ENCODE assay signal across 29 cellular contexts in the genomic region with DNA sequence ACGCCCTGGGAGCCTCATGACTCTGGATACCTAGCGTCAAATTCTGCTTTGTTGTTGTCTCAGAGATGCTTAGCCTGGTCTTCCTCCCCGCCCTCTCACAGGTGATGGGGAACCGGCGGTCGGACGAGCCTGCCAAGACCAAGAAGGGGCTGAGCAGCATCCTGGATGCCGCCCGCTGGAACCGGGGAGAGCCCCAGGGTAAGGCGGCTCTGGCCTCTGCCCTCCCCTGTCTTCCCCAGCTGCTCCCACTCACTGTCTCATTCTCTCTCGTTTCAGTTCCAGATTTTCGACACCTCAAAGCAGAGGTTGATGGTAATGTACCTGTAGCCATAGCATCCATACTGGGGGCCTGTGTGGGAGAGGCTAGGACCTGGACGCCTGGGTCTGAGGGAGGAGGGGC. TPM values are rescaled to one million over a fixed set of nuclear protein-coding genes. Genes with fewer than 3 reads are reported as not detected.
A peak's percentile ranks its signal among the peaks of the same experiment; 100 is the strongest.
DNase-seq lines count a peak whose midpoint lies in the region; ATAC-seq and TF ChIP-seq lines count a peak whose summit lies in the region.
"Had no signal": no experiment of that assay in that cellular context is flagged by ENCODE, and none has a peak within 500 bp of the region (broad histone marks: within the 10 kb centered on the region; RNA-seq: fewer than 3 reads in every experiment).

No MANE protein-coding gene starts in this region.

- peaks cover 82% of the 10 kb centered on the region for H3K36me3 ChIP-seq in BLaER1
- H3K36me3 ChIP-seq in CD8-positive, alpha-beta T cell (ENCODE audit: insufficient read depth, low read length), result peaks cover 68% of the 10 kb centered on the region

- H3K9me3 Mint-ChIP-seq in CD8-positive, alpha-beta T cell, result no peaks in the 10 kb centered on the region
- H3K9me3 Mint-ChIP-seq in activated CD8-positive, alpha-beta T cell treated with anti-CD3 and anti-CD28 coated beads, Interleukin-2, amount 10 ng/mL, durations not matched to agents 7 days and 5 days (ENCODE audit: insufficient read depth), result no peaks in the 10 kb centered on the region
- H3K9me3 Mint-ChIP-seq in memory B cell, result no peaks in the 10 kb centered on the region
- H3K9me3 Mint-ChIP-seq: activated T-helper 2 cell treated with anti-CD3 and anti-CD28 coated beads, Interferon-gamma antibody, Interleukin-2, Interleukin-4, amounts not matched to agents 10 μg/mL and 5 μg/mL and 100 μg/mL, durations not matched to agents 14 hours and 24 hours and 36 hours; endodermal cell; mesothelial cell of epicardium; nephron had no signal

- H3K27ac ChIP-seq in BLaER1, result peak overlapping the region; percentile 30; the same call in 1 of the 2 replicates
- H3K27ac ChIP-seq in CD8-positive, alpha-beta T cell (ENCODE audit: low read depth, low read length), result peak overlapping the region; percentile 37
- H3K27ac ChIP-seq: coronary artery, esophagus squamous epithelium, right lobe of liver, tibial nerve had no signal

- H3K4me3 Mint-ChIP-seq in CD8-positive, alpha-beta T cell, result peak overlapping the region; percentile 11
- H3K4me3 Mint-ChIP-seq in activated CD8-positive, alpha-beta T cell treated with anti-CD3 and anti-CD28 coated beads, Interleukin-2, amount 10 ng/mL, durations not matched to agents 7 days and 5 days, result no peak overlapping the region
- H3K4me3 Mint-ChIP-seq in memory B cell, result no peak overlapping the region
- H3K4me3 Mint-ChIP-seq: endodermal cell, mesothelial cell of epicardium, nephron had no signal

- intact Hi-C loops in CD8-positive, alpha-beta T cell (cut with DNase I, micrococcal nuclease), result no loop called here

- no peak for TF ChIP-seq CTCF in CD8-positive, alpha-beta T cell (IDR thresholded peaks at IDR 0.05)

- H3K9ac ChIP-seq in BLaER1, result no peak overlapping the region

- H3K4me2 ChIP-seq in BLaER1, result 0 out of 2 replicates have a peak overlapping the region, but pooled peaks have one; percentile 9

- no peak for DNase-seq in CD8-positive, alpha-beta T cell
- no peak for DNase-seq in activated CD8-positive, alpha-beta T cell treated with anti-CD3 and anti-CD28 coated beads, Interleukin-2, amount 10 ng/mL, durations not matched to agents 7 days and 5 days
- DNase-seq in memory B cell (ENCODE audit: low spot score in 2 of 2) (no peak), SHP77 (lab: John Stamatoyannopoulos, UW) (no peak), KG1 (lab: John Stamatoyannopoulos, UW) (no peak)
- DNase-seq in stimulated activated CD4-positive, alpha-beta T cell treated with anti-CD3 and anti-CD28 coated beads, Interleukin-4, amount 100 ng/mL, for 4 hours, result no peak
- DNase-seq: activated CD4-positive, alpha-beta T cell treated with anti-CD3 and anti-CD28 coated beads for 1 hour; amniotic stem cell; esophagus squamous epithelium; hippocampal formation; left ventricle myocardium superior; NCI-H1092 treated with DMSO at 0.1 percent for 48 hours; NCI-H2081; posterior cingulate gyrus; Right ventricle myocardium superior; stimulated activated CD4-positive, alpha-beta T cell treated with anti-CD3 and anti-CD28 coated beads, Interleukin-12 subunit alpha, Interleukin-12 subunit beta, amount 100 ng/mL, for 4 hours; stimulated activated CD4-positive, alpha-beta T cell treated with anti-CD3 and anti-CD28 coated beads, Interleukin-4, amount 100 ng/mL, for 24 hours; SW 1271 had no signal

- H3K4me3 ChIP-seq in BLaER1, result no peak overlapping the region
- no peak overlapping the region for H3K4me3 ChIP-seq in CD8-positive, alpha-beta T cell (ENCODE audit: low read depth, low read length)
- H3K4me3 ChIP-seq: coronary artery, esophagus squamous epithelium, right lobe of liver, tibial nerve had no signal

- H3K27ac Mint-ChIP-seq in CD8-positive, alpha-beta T cell, result peak overlapping the region; percentile 90
- peak overlapping the region; percentile 65 for H3K27ac Mint-ChIP-seq in activated CD8-positive, alpha-beta T cell treated with anti-CD3 and anti-CD28 coated beads, Interleukin-2, amount 10 ng/mL, durations not matched to agents 7 days and 5 days
- peak overlapping the region; percentile 67 for H3K27ac Mint-ChIP-seq in memory B cell
- H3K27ac Mint-ChIP-seq: activated T-helper 2 cell treated with anti-CD3 and anti-CD28 coated beads, Interferon-gamma antibody, Interleukin-2, Interleukin-4, amounts not matched to agents 10 μg/mL and 5 μg/mL and 100 μg/mL, durations not matched to agents 14 hours and 24 hours and 36 hours; endodermal cell; mesothelial cell of epicardium; nephron had no signal

- H3K9me3 ChIP-seq in BLaER1, result no peaks in the 10 kb centered on the region
- no peaks in the 10 kb centered on the region for H3K9me3 ChIP-seq in CD8-positive, alpha-beta T cell (ENCODE audit: low read length)
- H3K9me3 ChIP-seq: esophagus squamous epithelium, right lobe of liver, tibial nerve had no signal

- no peak for ATAC-seq in CD8-positive, alpha-beta T cell
- ATAC-seq in activated CD8-positive, alpha-beta T cell treated with anti-CD3 and anti-CD28 coated beads, Interleukin-2, amount 10 ng/mL, durations not matched to agents 7 days and 5 days, result no peak
- ATAC-seq in memory B cell (ENCODE audit: low read depth), result no peak
- ATAC-seq in GM21360 (IDR thresholded peaks at IDR 0.05; ENCODE audit: unreplicated experiment), result no peak
- ATAC-seq: left ventricle myocardium superior had no signal

- POLR2A ChIA-PET in CD8-positive, alpha-beta T cell (lab: Charles Lee), result interaction anchor here (0.6 to 1.9 kb wide), 2 partner anchors 11 to 34 kb away, joined by 3 to 7 read pairs; partner anchors contain the start of gene RPS19
- POLR2A ChIA-PET in activated CD8-positive, alpha-beta T cell treated with anti-CD3 and anti-CD28 coated beads, Interleukin-2, amount 10 ng/mL, durations not matched to agents 7 days and 5 days (lab: Charles Lee), result interaction anchor here (0.6 kb wide), 1 partner anchor 43 kb away, joined by 3 read pairs; no protein-coding TSS in a partner anchor

- CTCF ChIA-PET in CD8-positive, alpha-beta T cell (lab: Charles Lee), result no interaction called here
- CTCF ChIA-PET in activated CD8-positive, alpha-beta T cell treated with anti-CD3 and anti-CD28 coated beads, Interleukin-2, amount 10 ng/mL, durations not matched to agents 7 days and 5 days (lab: Charles Lee), result no interaction called here

- H3K4me1 ChIP-seq in BLaER1, result peaks cover 36% of the 10 kb centered on the region
- H3K4me1 ChIP-seq in CD8-positive, alpha-beta T cell (ENCODE audit: insufficient read depth, low read length), result peaks cover 91% of the 10 kb centered on the region
- H3K4me1 ChIP-seq: right lobe of liver, tibial nerve had no signal

- H3K36me3 Mint-ChIP-seq in CD8-positive, alpha-beta T cell, result peaks cover 73% of the 10 kb centered on the region
- peaks cover 65% of the 10 kb centered on the region for H3K36me3 Mint-ChIP-seq in activated CD8-positive, alpha-beta T cell treated with anti-CD3 and anti-CD28 coated beads, Interleukin-2, amount 10 ng/mL, durations not matched to agents 7 days and 5 days (ENCODE audit: low read depth)
- H3K36me3 Mint-ChIP-seq in memory B cell, result peaks cover 36% of the 10 kb centered on the region

- H4K20me1 ChIP-seq in BLaER1, result peaks cover 56% of the 10 kb centered on the region

- H3K27me3 Mint-ChIP-seq in CD8-positive, alpha-beta T cell (ENCODE audit: low read depth), result no peaks in the 10 kb centered on the region
- no peaks in the 10 kb centered on the region for H3K27me3 Mint-ChIP-seq in activated CD8-positive, alpha-beta T cell treated with anti-CD3 and anti-CD28 coated beads, Interleukin-2, amount 10 ng/mL, durations not matched to agents 7 days and 5 days (ENCODE audit: low read depth)
- no peaks in the 10 kb centered on the region for H3K27me3 Mint-ChIP-seq in memory B cell

- no peaks in the 10 kb centered on the region for H3K27me3 ChIP-seq in BLaER1
- no peaks in the 10 kb centered on the region for H3K27me3 ChIP-seq in CD8-positive, alpha-beta T cell (ENCODE audit: insufficient read depth, low read length)
- H3K27me3 ChIP-seq: esophagus squamous epithelium, right lobe of liver, tibial nerve had no signal

- H3K4me1 Mint-ChIP-seq in CD8-positive, alpha-beta T cell (ENCODE audit: low read depth), result peaks cover 73% of the 10 kb centered on the region
- H3K4me1 Mint-ChIP-seq in activated CD8-positive, alpha-beta T cell treated with anti-CD3 and anti-CD28 coated beads, Interleukin-2, amount 10 ng/mL, durations not matched to agents 7 days and 5 days (ENCODE audit: low read depth), result peaks cover 63% of the 10 kb centered on the region
- H3K4me1 Mint-ChIP-seq in memory B cell, result peaks cover 25% of the 10 kb centered on the region
- H3K4me1 Mint-ChIP-seq: endodermal cell, mesothelial cell of epicardium, nephron had no signal

RNA-seq across cellular contexts. Expression of gene ARHGEF1, which starts 11.4 kb away (rescaled TPM):
- total RNA-seq in CD8-positive, alpha-beta T cell, result 1,000 to 10,000 TPM; 1,125 to 1,160 TPM
- 100 to 1,000 TPM; 515 to 537 TPM for total RNA-seq in activated CD8-positive, alpha-beta T cell treated with anti-CD3 and anti-CD28 coated beads, Interleukin-2, amount 10 ng/mL, durations not matched to agents 7 days and 5 days

RNA-seq across cellular contexts. Expression of gene CD79A, which starts 17.3 kb away (rescaled TPM):
- total RNA-seq in CD8-positive, alpha-beta T cell, result 10 to 100 TPM; 19.5 to 19.6 TPM
- total RNA-seq in activated CD8-positive, alpha-beta T cell treated with anti-CD3 and anti-CD28 coated beads, Interleukin-2, amount 10 ng/mL, durations not matched to agents 7 days and 5 days, result 10 to 100 TPM; 17.4 to 21.5 TPM
- total RNA-seq: bronchial epithelial cell, endodermal cell, frontal cortex, left ventricle myocardium superior, Right ventricle myocardium superior, tibial nerve had no signal

RNA-seq across cellular contexts. Expression of gene ERFL, which starts 33.9 kb away (rescaled TPM):
- 1 to 10 TPM; 5.4 to 6.8 TPM for total RNA-seq in CD8-positive, alpha-beta T cell
- 1 to 10 TPM in 1 of 2 experiments, under 1 TPM in 1; 0.84 to 1.1 TPM for total RNA-seq in activated CD8-positive, alpha-beta T cell treated with anti-CD3 and anti-CD28 coated beads, Interleukin-2, amount 10 ng/mL, durations not matched to agents 7 days and 5 days
- total RNA-seq: esophagus squamous epithelium, frontal cortex, left ventricle myocardium superior, right lobe of liver, Right ventricle myocardium superior had no signal

RNA-seq across cellular contexts. Expression of gene RPS19, which starts 34.3 kb away (rescaled TPM):
- total RNA-seq in CD8-positive, alpha-beta T cell, result 1,000 to 10,000 TPM; 3,663 to 3,781 TPM
- total RNA-seq in activated CD8-positive, alpha-beta T cell treated with anti-CD3 and anti-CD28 coated beads, Interleukin-2, amount 10 ng/mL, durations not matched to agents 7 days and 5 days, result 1,000 to 10,000 TPM; 3,024 to 3,056 TPM

RNA-seq across cellular contexts. Expression of gene DMRTC2, which starts 49.5 kb away (rescaled TPM):
- total RNA-seq in CD8-positive, alpha-beta T cell, result not detected
- total RNA-seq in activated CD8-positive, alpha-beta T cell treated with anti-CD3 and anti-CD28 coated beads, Interleukin-2, amount 10 ng/mL, durations not matched to agents 7 days and 5 days, result not detected
- total RNA-seq: activated T-helper 2 cell treated with anti-CD3 and anti-CD28 coated beads, Interferon-gamma antibody, Interleukin-2, Interleukin-4, amounts not matched to agents 10 μg/mL and 5 μg/mL and 100 μg/mL, durations not matched to agents 14 hours and 24 hours and 36 hours; bronchial epithelial cell; endodermal cell; esophagus squamous epithelium; frontal cortex; left ventricle myocardium superior; mesothelial cell of epicardium; right lobe of liver; Right ventricle myocardium superior; tibial nerve had no signal
